In the genomic region with DNA sequence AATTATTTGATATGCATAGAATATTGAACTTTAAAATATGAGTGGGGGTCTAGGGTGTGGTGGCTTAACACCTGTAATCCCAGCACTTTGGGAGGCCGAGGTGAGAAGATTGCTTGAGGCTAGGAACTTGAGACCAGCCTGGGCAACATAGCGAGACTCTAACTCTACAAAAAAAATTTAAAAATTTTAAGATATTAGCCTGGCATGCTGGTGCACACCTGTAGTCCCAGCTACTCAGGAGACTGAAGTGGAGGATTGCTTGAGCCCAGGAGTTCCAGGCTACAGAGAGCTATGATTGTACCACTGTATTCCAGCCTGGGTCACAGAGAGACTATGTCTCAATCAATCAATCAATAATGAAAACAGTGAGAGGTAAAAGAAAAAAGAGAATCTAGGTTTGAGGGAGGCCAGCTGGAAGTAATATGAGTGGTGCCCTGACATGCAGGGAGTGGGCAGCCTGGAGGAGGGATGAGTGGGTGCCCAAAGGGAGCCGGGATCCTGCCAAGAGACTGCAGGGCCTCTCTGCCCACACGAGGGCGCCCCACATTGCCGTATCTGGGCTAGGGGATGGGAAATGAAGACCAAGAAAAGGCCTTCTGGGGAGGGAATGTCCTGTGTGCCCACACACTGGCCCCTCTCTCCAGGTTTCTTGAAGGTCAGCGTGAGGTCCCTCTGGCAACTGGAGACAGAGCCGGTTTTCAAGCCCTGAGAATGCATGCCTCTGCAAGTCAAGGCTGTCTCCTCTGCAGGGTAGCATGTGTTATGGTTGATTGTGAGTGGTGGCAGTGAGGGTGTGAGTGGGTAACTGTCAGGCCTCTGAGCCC, we compare ENCODE assay signal across 8 cellular contexts.
DNase-seq lines count a peak whose midpoint lies in the region; ATAC-seq and TF ChIP-seq lines count a peak whose summit lies in the region.

No MANE protein-coding gene starts in this region.

- no peak for TF ChIP-seq POLR2A in esophagus squamous epithelium (IDR thresholded peaks at IDR 0.05)

- H3K9ac ChIP-seq in OCI-LY1 (ENCODE audit: low read length) = no peak overlapping the region

- peak; percentile 75 for DNase-seq in GM10266 (ENCODE audit: extremely low spot score)
- peak; percentile 89 for DNase-seq in HPDE6-E6E7 (ENCODE audit: extremely low spot score)
- peak; percentile 42 for DNase-seq in activated T-cell treated with anti-CD3 and anti-CD28 coated beads for 4 hours
- DNase-seq in esophagus squamous epithelium (lab: John Stamatoyannopoulos, UW) = no peak
- peak; percentile 14 to 73 (median 38) for DNase-seq in naive thymus-derived CD8-positive, alpha-beta T cell
- peak; percentile 48 to 83 for DNase-seq in stimulated activated effector memory CD8-positive, alpha-beta T cell treated with anti-CD3 and anti-CD28 coated beads, Interleukin-12 subunit alpha, Interleukin-12 subunit beta, amount 100 ng/mL, for 72 hours (ENCODE audit: low spot score in 2 of 2)

- H3K9me2 ChIP-seq in OCI-LY1 (ENCODE audit: low read depth, low read length) = no peaks in the 10 kb centered on the region

- H3K27me3 ChIP-seq in OCI-LY1 (ENCODE audit: insufficient read depth, low read length) (no peaks in the 10 kb centered on the region), esophagus squamous epithelium (no peaks in the 10 kb centered on the region)

- H3K36me3 ChIP-seq in OCI-LY1 (ENCODE audit: insufficient read depth, low read length) (no peaks in the 10 kb centered on the region), esophagus squamous epithelium (no peaks in the 10 kb centered on the region)

- H3K36me3 Mint-ChIP-seq in naive thymus-derived CD8-positive, alpha-beta T cell = no peaks in the 10 kb centered on the region
- no peaks in the 10 kb centered on the region for H3K36me3 Mint-ChIP-seq in stimulated activated effector memory CD8-positive, alpha-beta T cell treated with anti-CD3 and anti-CD28 coated beads, Interleukin-12 subunit alpha, Interleukin-12 subunit beta, amount 100 ng/mL, for 72 hours

- H3K4me1 Mint-ChIP-seq in naive thymus-derived CD8-positive, alpha-beta T cell = no peaks in the 10 kb centered on the region
- no peaks in the 10 kb centered on the region for H3K4me1 Mint-ChIP-seq in stimulated activated effector memory CD8-positive, alpha-beta T cell treated with anti-CD3 and anti-CD28 coated beads, Interleukin-12 subunit alpha, Interleukin-12 subunit beta, amount 100 ng/mL, for 72 hours

- H4K20me1 ChIP-seq in OCI-LY1 (ENCODE audit: insufficient read depth, low read length) = no peaks in the 10 kb centered on the region

- no peaks in the 10 kb centered on the region for H3K79me2 ChIP-seq in OCI-LY1 (ENCODE audit: insufficient read depth, low read length)

- H3K4me2 ChIP-seq in OCI-LY1 (ENCODE audit: low read length) = no peak overlapping the region

- POLR2A ChIA-PET in naive thymus-derived CD8-positive, alpha-beta T cell (lab: Charles Lee) = no interaction called here

- H2AFZ ChIP-seq in OCI-LY1 (ENCODE audit: low read length) = no peak overlapping the region

- 18 to 33% methylated on average over 5 to 6 of the region's 8 CpGs for WGBS in esophagus squamous epithelium, 2 donors

- no peaks in the 10 kb centered on the region for H3F3A ChIP-seq in OCI-LY1 (ENCODE audit: insufficient read depth, low read length)

- H3K4me1 ChIP-seq in OCI-LY1 (ENCODE audit: insufficient read depth, low read length, severe bottlenecking) (no peaks in the 10 kb centered on the region), esophagus squamous epithelium (peaks cover 0 to 6% (median 0%) of the 10 kb centered on the region in 3 donors)

- H3K9me3 Mint-ChIP-seq in naive thymus-derived CD8-positive, alpha-beta T cell = no peaks in the 10 kb centered on the region
- no peaks in the 10 kb centered on the region for H3K9me3 Mint-ChIP-seq in stimulated activated effector memory CD8-positive, alpha-beta T cell treated with anti-CD3 and anti-CD28 coated beads, Interleukin-12 subunit alpha, Interleukin-12 subunit beta, amount 100 ng/mL, for 72 hours

- no peak overlapping the region for H3K4me3 ChIP-seq in OCI-LY1 (ENCODE audit: low read depth, low read length, poor library complexity, severe bottlenecking)
- no peak overlapping the region for H3K4me3 ChIP-seq in esophagus squamous epithelium

- peak; percentile 71 to 72 for ATAC-seq in naive thymus-derived CD8-positive, alpha-beta T cell
- peak; percentile 82 for ATAC-seq in stimulated activated effector memory CD8-positive, alpha-beta T cell treated with anti-CD3 and anti-CD28 coated beads, Interleukin-12 subunit alpha, Interleukin-12 subunit beta, amount 100 ng/mL, for 72 hours
- ATAC-seq in HG03521 (IDR thresholded peaks at IDR 0.05; ENCODE audit: unreplicated experiment) = no peak

- intact Hi-C loops in esophagus squamous epithelium (cut with DNase I) = loop anchor here (5.0 kb wide), 1 partner anchor 92 kb away; a partner anchor contains a TSS

- H3K27me3 Mint-ChIP-seq in naive thymus-derived CD8-positive, alpha-beta T cell = peaks cover 1 to 15% (median 8%) of the 10 kb centered on the region in 5 donors

- H3K27ac ChIP-seq in OCI-LY1 (ENCODE audit: low read depth, low read length, poor library complexity, severe bottlenecking) (no peak overlapping the region), esophagus squamous epithelium (no peak overlapping the region)

- H3K9me3 ChIP-seq in OCI-LY1 (ENCODE audit: low read length) (no peaks in the 10 kb centered on the region), esophagus squamous epithelium (no peaks in the 10 kb centered on the region)

- TF ChIP-seq CTCF in GM10266 (IDR thresholded peaks at IDR 0.05; ENCODE audit: control insufficient read depth, insufficient read depth, low read depth, missing control alignments) (peak; percentile 88), OCI-LY1 (IDR thresholded peaks at IDR 0.05; ENCODE audit: low read length) (peak; percentile 91), esophagus squamous epithelium (IDR thresholded peaks at IDR 0.05) (peak; percentile 49 to 87 (median 72))

- H3K4me3 Mint-ChIP-seq in naive thymus-derived CD8-positive, alpha-beta T cell = no peak overlapping the region
- no peak overlapping the region for H3K4me3 Mint-ChIP-seq in stimulated activated effector memory CD8-positive, alpha-beta T cell treated with anti-CD3 and anti-CD28 coated beads, Interleukin-12 subunit alpha, Interleukin-12 subunit beta, amount 100 ng/mL, for 72 hours

- no peak overlapping the region for H3K27ac Mint-ChIP-seq in naive thymus-derived CD8-positive, alpha-beta T cell
- H3K27ac Mint-ChIP-seq in stimulated activated effector memory CD8-positive, alpha-beta T cell treated with anti-CD3 and anti-CD28 coated beads, Interleukin-12 subunit alpha, Interleukin-12 subunit beta, amount 100 ng/mL, for 72 hours = no peak overlapping the region
